In the genomic region with DNA sequence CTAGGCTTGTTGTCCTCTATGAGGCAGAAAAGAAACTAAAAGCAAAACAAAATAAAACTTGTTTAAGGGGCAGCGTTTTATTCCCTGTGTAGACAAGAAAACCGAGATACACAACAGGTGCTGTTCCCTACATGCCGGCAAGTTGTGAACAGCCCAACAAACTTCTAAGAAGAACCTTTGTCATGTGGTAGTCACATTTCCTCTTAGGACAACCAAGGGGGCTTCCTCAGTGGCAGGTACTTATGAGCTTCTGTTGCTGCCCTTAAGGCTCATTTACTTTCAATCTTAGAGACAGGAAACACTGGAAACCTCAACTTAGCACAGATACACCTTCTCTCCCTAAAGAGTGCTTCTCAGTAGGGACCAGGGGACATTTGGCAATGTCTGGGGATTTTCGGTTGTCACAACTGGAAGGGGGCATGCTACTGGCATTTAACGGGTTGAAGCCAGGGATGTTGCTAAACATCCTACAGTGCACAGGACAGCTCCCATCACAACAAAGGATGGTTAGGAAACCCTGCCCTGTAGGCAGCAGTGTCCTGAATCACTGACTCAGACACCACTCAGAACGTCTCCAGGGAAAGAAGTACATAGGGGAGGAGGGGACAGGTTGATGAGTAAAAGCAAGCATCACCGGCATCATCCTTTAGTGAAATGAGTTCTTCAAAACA, we compare ENCODE assay signal across 11 cellular contexts.
DNase-seq lines count a peak whose midpoint lies in the region; ATAC-seq and TF ChIP-seq lines count a peak whose summit lies in the region.
"Had no signal": no experiment of that assay in that cellular context is flagged by ENCODE, and none has a peak within 500 bp of the region (broad histone marks: within the 10 kb centered on the region; RNA-seq: fewer than 3 reads in every experiment).

No MANE protein-coding gene starts in this region.

- no peak for DNase-seq in natural killer cell treated with Interleukin-12 subunit alpha and Interleukin-12 subunit beta and Interleukin-15 and Interleukin-18, amount 100 ng/mL, for 72 hours (ENCODE audit: low spot score)
- DNase-seq in NCI-H526 treated with DMSO at 0.1 percent for 48 hours (lab: John Stamatoyannopoulos, UW), result no peak
- no peak for DNase-seq in testis
- no peak for DNase-seq in substantia nigra (lab: John Stamatoyannopoulos, UW)
- no peak for DNase-seq in dedifferentiated amniotic fluid mesenchymal stem cell (ENCODE audit: extremely low spot score)
- DNase-seq: heart right ventricle, NCI-H446 had no signal

- peak; percentile 66 for ATAC-seq in GM19023 (IDR thresholded peaks at IDR 0.05; ENCODE audit: unreplicated experiment)
- peak; percentile 63 for ATAC-seq in HG02678 (IDR thresholded peaks at IDR 0.05; ENCODE audit: unreplicated experiment)
- ATAC-seq in natural killer cell treated with Interleukin-12 subunit alpha and Interleukin-12 subunit beta and Interleukin-15 and Interleukin-18, amount 100 ng/mL, for 72 hours, result peak; percentile 86 to 94
- ATAC-seq: GM23338, heart right ventricle had no signal

- WGBS in testis, 2 donors, result 88 to 90% methylated on average over 7 of the region's 7 CpGs

- H3K9me3 ChIP-seq in testis, result no peaks in the 10 kb centered on the region
- H3K9me3 ChIP-seq: heart right ventricle had no signal

- peak overlapping the region; percentile 97 for H3K27ac Mint-ChIP-seq in T-helper 1 cell treated with Interleukin-12 subunit alpha and Interleukin-12 subunit beta and Interleukin-4 antibody, amounts not matched to agents 30 μg/mL and 1 μg/mL, for 36 hours
- peak overlapping the region; percentile 80 to 91 for H3K27ac Mint-ChIP-seq in natural killer cell treated with Interleukin-12 subunit alpha and Interleukin-12 subunit beta and Interleukin-15 and Interleukin-18, amount 100 ng/mL, for 72 hours
- H3K27ac Mint-ChIP-seq: GM23338 had no signal

- H3K9me3 Mint-ChIP-seq in T-helper 1 cell treated with Interleukin-12 subunit alpha and Interleukin-12 subunit beta and Interleukin-4 antibody, amounts not matched to agents 30 μg/mL and 1 μg/mL, for 36 hours, result no peaks in the 10 kb centered on the region
- no peaks in the 10 kb centered on the region for H3K9me3 Mint-ChIP-seq in natural killer cell treated with Interleukin-12 subunit alpha and Interleukin-12 subunit beta and Interleukin-15 and Interleukin-18, amount 100 ng/mL, for 72 hours
- H3K9me3 Mint-ChIP-seq: GM23338 had no signal

- TF ChIP-seq POLR2A in testis (IDR thresholded peaks at IDR 0.05), result no peak

- H3K4me3 Mint-ChIP-seq in T-helper 1 cell treated with Interleukin-12 subunit alpha and Interleukin-12 subunit beta and Interleukin-4 antibody, amounts not matched to agents 30 μg/mL and 1 μg/mL, for 36 hours, result peak overlapping the region; percentile 92
- H3K4me3 Mint-ChIP-seq in natural killer cell treated with Interleukin-12 subunit alpha and Interleukin-12 subunit beta and Interleukin-15 and Interleukin-18, amount 100 ng/mL, for 72 hours, result peak overlapping the region; percentile 83
- H3K4me3 Mint-ChIP-seq: GM23338 had no signal

- peaks cover 26% of the 10 kb centered on the region for H3K4me1 Mint-ChIP-seq in T-helper 1 cell treated with Interleukin-12 subunit alpha and Interleukin-12 subunit beta and Interleukin-4 antibody, amounts not matched to agents 30 μg/mL and 1 μg/mL, for 36 hours (ENCODE audit: low read depth)
- peaks cover 7 to 14% of the 10 kb centered on the region in 2 donors for H3K4me1 Mint-ChIP-seq in natural killer cell treated with Interleukin-12 subunit alpha and Interleukin-12 subunit beta and Interleukin-15 and Interleukin-18, amount 100 ng/mL, for 72 hours (ENCODE audit: low read depth in 2 of 2)
- H3K4me1 Mint-ChIP-seq: GM23338 had no signal

- intact Hi-C loops in testis (cut with DNase I; ENCODE audit: low total_unique reads), result no loop called here

- H3K27ac ChIP-seq in testis (no peak overlapping the region), substantia nigra (ENCODE audit: low read depth, low read length, poor library complexity, severe bottlenecking) (no peak overlapping the region)
- H3K27ac ChIP-seq: heart right ventricle had no signal

- no peak overlapping the region for H3K4me3 ChIP-seq in testis
- H3K4me3 ChIP-seq: GM23338, heart right ventricle had no signal

- H3K36me3 ChIP-seq in testis (ENCODE audit: low read depth, missing control alignments), result no peaks in the 10 kb centered on the region
- H3K36me3 ChIP-seq: heart right ventricle had no signal

- H3K27me3 Mint-ChIP-seq in T-helper 1 cell treated with Interleukin-12 subunit alpha and Interleukin-12 subunit beta and Interleukin-4 antibody, amounts not matched to agents 30 μg/mL and 1 μg/mL, for 36 hours (ENCODE audit: low read depth), result peaks cover 5% of the 10 kb centered on the region
- H3K27me3 Mint-ChIP-seq in natural killer cell treated with Interleukin-12 subunit alpha and Interleukin-12 subunit beta and Interleukin-15 and Interleukin-18, amount 100 ng/mL, for 72 hours, result peaks cover 0 to 9% of the 10 kb centered on the region in 2 donors

- no peaks in the 10 kb centered on the region for H3K27me3 ChIP-seq in testis

- no peaks in the 10 kb centered on the region for H3K4me1 ChIP-seq in testis
- H3K4me1 ChIP-seq: heart right ventricle had no signal

- peaks cover 6% of the 10 kb centered on the region for H3K36me3 Mint-ChIP-seq in T-helper 1 cell treated with Interleukin-12 subunit alpha and Interleukin-12 subunit beta and Interleukin-4 antibody, amounts not matched to agents 30 μg/mL and 1 μg/mL, for 36 hours (ENCODE audit: low read depth)
- H3K36me3 Mint-ChIP-seq in natural killer cell treated with Interleukin-12 subunit alpha and Interleukin-12 subunit beta and Interleukin-15 and Interleukin-18, amount 100 ng/mL, for 72 hours, result no peaks in the 10 kb centered on the region

- no peak for TF ChIP-seq CTCF in testis (IDR thresholded peaks at IDR 0.05)
